In genomic region chr4:776743-777441, GRCh38 we compare ENCODE assay signal across 24 cellular contexts. TPM values are rescaled to one million over a fixed set of nuclear protein-coding genes. Genes with fewer than 3 reads are reported as not detected.
DNase-seq lines count a peak whose midpoint lies in the region; ATAC-seq, FAIRE-seq and TF ChIP-seq lines count a peak whose summit lies in the region.
"Had no signal": no experiment of that assay in that cellular context is flagged by ENCODE, and none has a peak within 500 bp of the region (broad histone marks: within the 10 kb centered on the region; RNA-seq: fewer than 3 reads in every experiment).

No MANE protein-coding gene starts in this region.

- H3K79me2 ChIP-seq in SK-N-SH (ENCODE audit: insufficient read depth) = peaks cover 96% of the 10 kb centered on the region
- peaks cover 98% of the 10 kb centered on the region for H3K79me2 ChIP-seq in astrocyte (ENCODE audit: insufficient read depth, low read length)
- H3K79me2 ChIP-seq in smooth muscle cell (ENCODE audit: low read depth) = peaks cover 90% of the 10 kb centered on the region

- no peaks in the 10 kb centered on the region for H3K9me3 Mint-ChIP-seq in Caco-2 (ENCODE audit: unreplicated experiment)
- H3K9me3 Mint-ChIP-seq in astrocyte (ENCODE audit: unreplicated experiment) = peaks cover 3% of the 10 kb centered on the region
- H3K9me3 Mint-ChIP-seq in naive thymus-derived CD4-positive, alpha-beta T cell = peaks cover 0 to 3% (median 0%) of the 10 kb centered on the region in 11 donors
- H3K9me3 Mint-ChIP-seq in osteocyte (ENCODE audit: unreplicated experiment) = no peaks in the 10 kb centered on the region
- H3K9me3 Mint-ChIP-seq: IgD-negative memory B cell had no signal

- peak overlapping the region; percentile 75 for H3K27ac Mint-ChIP-seq in Caco-2 (ENCODE audit: unreplicated experiment)
- peak overlapping the region; percentile 64 for H3K27ac Mint-ChIP-seq in astrocyte (ENCODE audit: unreplicated experiment)
- H3K27ac Mint-ChIP-seq in naive thymus-derived CD4-positive, alpha-beta T cell = peak overlapping the region in 4 of 9 donors; percentile 7 to 78 (median 64)
- no peak overlapping the region for H3K27ac Mint-ChIP-seq in osteocyte (ENCODE audit: unreplicated experiment)

- peaks cover 89% of the 10 kb centered on the region for H3K36me3 Mint-ChIP-seq in Caco-2 (ENCODE audit: insufficient read depth, unreplicated experiment)
- peaks cover 33% of the 10 kb centered on the region for H3K36me3 Mint-ChIP-seq in astrocyte (ENCODE audit: low read depth, unreplicated experiment)
- H3K36me3 Mint-ChIP-seq in naive thymus-derived CD4-positive, alpha-beta T cell = peaks cover 7 to 41% (median 23%) of the 10 kb centered on the region in 5 donors
- H3K36me3 Mint-ChIP-seq in osteocyte (ENCODE audit: unreplicated experiment) = peaks cover 40% of the 10 kb centered on the region

- H3K9me3 ChIP-seq in SK-N-SH (no peaks in the 10 kb centered on the region), Caco-2 (no peaks in the 10 kb centered on the region), astrocyte (ENCODE audit: insufficient read depth, low read depth, low read length) (no peaks in the 10 kb centered on the region), smooth muscle cell (replicated peaks; ENCODE audit: low read depth) (no peaks in the 10 kb centered on the region)
- no peaks in the 10 kb centered on the region for H3K9me3 ChIP-seq in naive thymus-derived CD4-positive, alpha-beta T cell (ENCODE audit: control insufficient read depth in 2 of 3, low read length in 3 of 3)
- H3K9me3 ChIP-seq: colonic mucosa, HAP-1, psoas muscle, SJCRH30 had no signal

- no peak for TF ChIP-seq RAD21 in SK-N-SH (IDR thresholded peaks at IDR 0.05; ENCODE audit: low read length)

- no peak for FAIRE-seq in astrocyte (lab: Jason Lieb, UNC)
- FAIRE-seq: keratinocyte, urothelium cell line had no signal

- H3F3A ChIP-seq in SK-N-SH (replicated peaks; ENCODE audit: insufficient read depth) (peaks cover 9% of the 10 kb centered on the region), smooth muscle cell (ENCODE audit: low read depth) (peaks cover 28% of the 10 kb centered on the region)

- intact Hi-C loops in Caco-2 (cut with micrococcal nuclease; ENCODE audit: unreplicated experiment) = no loop called here
- intact Hi-C loops in naive thymus-derived CD4-positive, alpha-beta T cell (cut with micrococcal nuclease) = no loop called here

- H3K4me3 Mint-ChIP-seq in Caco-2 (ENCODE audit: unreplicated experiment) (no peak overlapping the region), astrocyte (ENCODE audit: unreplicated experiment) (no peak overlapping the region), osteocyte (ENCODE audit: unreplicated experiment) (no peak overlapping the region)
- peak overlapping the region in 8 of 10 donors; percentile 10 to 75 (median 42) for H3K4me3 Mint-ChIP-seq in naive thymus-derived CD4-positive, alpha-beta T cell
- H3K4me3 Mint-ChIP-seq: WTC11 had no signal

- peaks cover 56% of the 10 kb centered on the region for H4K20me1 ChIP-seq in SK-N-SH (ENCODE audit: insufficient read depth)
- H4K20me1 ChIP-seq in astrocyte (ENCODE audit: insufficient read depth, low read length) = peaks cover 86% of the 10 kb centered on the region
- H4K20me1 ChIP-seq in smooth muscle cell (ENCODE audit: low read depth) = peaks cover 90% of the 10 kb centered on the region

- DNase-seq in SK-N-SH (no peak), Caco-2 (peak in 1 of 2 experiments; percentile 25), astrocyte (ENCODE audit: low read depth) (no peak), osteocyte (ENCODE audit: extremely low spot score, unreplicated experiment) (no peak), glomerular visceral epithelial cell (ENCODE audit: extremely low spot score) (no peak), smooth muscle cell (lab: John Stamatoyannopoulos, UW; ENCODE audit: unreplicated experiment) (no peak)
- no peak for DNase-seq in naive thymus-derived CD4-positive, alpha-beta T cell
- DNase-seq: 8988T; activated gamma-delta T cell treated with Interleukin-2 at 50 U/mL for 16 hours; colonic mucosa; DMS153; MM.1S; NCI-H1694 treated with DMSO at 0.1 percent for 48 hours; SJCRH30; stimulated activated CD4-positive, alpha-beta T cell treated with anti-CD3 and anti-CD28 coated beads, Interleukin-2, amount 100 ng/mL, for 48 hours had no signal

- H3K27me3 ChIP-seq in SK-N-SH (ENCODE audit: insufficient read depth) (no peaks in the 10 kb centered on the region), Caco-2 (replicated peaks; ENCODE audit: control insufficient read depth, insufficient read depth, low read length) (no peaks in the 10 kb centered on the region), astrocyte (ENCODE audit: insufficient read depth, low read length) (no peaks in the 10 kb centered on the region), smooth muscle cell (ENCODE audit: low read depth) (no peaks in the 10 kb centered on the region)
- no peaks in the 10 kb centered on the region for H3K27me3 ChIP-seq in naive thymus-derived CD4-positive, alpha-beta T cell (ENCODE audit: control insufficient read depth in 2 of 2, insufficient read depth in 2 of 2, low read length in 2 of 2)
- H3K27me3 ChIP-seq: colonic mucosa, hepatocyte, SJCRH30 had no signal

- TF ChIP-seq CTCF in SK-N-SH (IDR thresholded peaks at IDR 0.05) (no peak), Caco-2 (IDR thresholded peaks at IDR 0.05; ENCODE audit: insufficient read depth in 1 of 2, low read depth in 1 of 2, low read length in 1 of 2, severe bottlenecking in 1 of 2, unreplicated experiment in 1 of 2) (no peak), astrocyte (IDR thresholded peaks at IDR 0.05; ENCODE audit: insufficient read depth, low read depth, low read length) (no peak), osteocyte (IDR thresholded peaks at IDR 0.05) (no peak), smooth muscle cell (IDR thresholded peaks at IDR 0.05; ENCODE audit: borderline replicate concordance, insufficient read depth, poor library complexity, severe bottlenecking) (no peak)

- CTCF ChIA-PET in SK-N-SH (lab: Yijun Ruan, JAX) = interaction anchor here (1.7 kb wide), 1 partner anchor 34 kb away, joined by 9 read pairs; no protein-coding TSS in a partner anchor
- CTCF ChIA-PET in Caco-2 (lab: Charles Lee) = no interaction called here
- CTCF ChIA-PET in naive thymus-derived CD4-positive, alpha-beta T cell (lab: Charles Lee) = no interaction called here

- H3K36me3 ChIP-seq in SK-N-SH (replicated peaks in 1 of 2; ENCODE audit: control insufficient read depth in 1 of 2, insufficient read depth in 2 of 2, low read length in 1 of 2) (peaks cover 29 to 48% of the 10 kb centered on the region in 2 experiments), Caco-2 (ENCODE audit: control insufficient read depth, insufficient read depth, low read length) (peaks cover 4% of the 10 kb centered on the region), astrocyte (ENCODE audit: insufficient read depth, low read length) (peaks cover 27% of the 10 kb centered on the region), smooth muscle cell (ENCODE audit: low read depth) (no peaks in the 10 kb centered on the region)
- peaks cover 3 to 31% (median 5%) of the 10 kb centered on the region in 3 experiments for H3K36me3 ChIP-seq in naive thymus-derived CD4-positive, alpha-beta T cell (ENCODE audit: control insufficient read depth in 2 of 3, insufficient read depth in 3 of 3, low read length in 3 of 3)
- H3K36me3 ChIP-seq: colonic mucosa had no signal

- H3K27me3 Mint-ChIP-seq in Caco-2 (ENCODE audit: insufficient read depth, unreplicated experiment) (no peaks in the 10 kb centered on the region), astrocyte (ENCODE audit: low read depth, unreplicated experiment) (no peaks in the 10 kb centered on the region), osteocyte (ENCODE audit: unreplicated experiment) (no peaks in the 10 kb centered on the region)
- H3K27me3 Mint-ChIP-seq in naive thymus-derived CD4-positive, alpha-beta T cell = peaks cover 0 to 3% (median 0%) of the 10 kb centered on the region in 5 donors
- H3K27me3 Mint-ChIP-seq: IgD-negative memory B cell had no signal

- H3K4me1 Mint-ChIP-seq in Caco-2 (ENCODE audit: low read depth, unreplicated experiment) (peaks cover 6% of the 10 kb centered on the region), astrocyte (ENCODE audit: low read depth, unreplicated experiment) (peaks cover 28% of the 10 kb centered on the region), osteocyte (ENCODE audit: unreplicated experiment) (peaks cover 36% of the 10 kb centered on the region)
- peaks cover 47 to 71% (median 59%) of the 10 kb centered on the region in 7 donors for H3K4me1 Mint-ChIP-seq in naive thymus-derived CD4-positive, alpha-beta T cell

- WGBS in SK-N-SH (ENCODE audit: low lambda C conversion rate) = 98% methylated on average over 9 of the region's 9 CpGs
- 97% methylated on average over 9 of the region's 9 CpGs for WGBS in smooth muscle cell (ENCODE audit: low lambda C conversion rate)

- no peaks in the 10 kb centered on the region for H3K9me2 ChIP-seq in SK-N-SH

- H2AFZ ChIP-seq in SK-N-SH (ENCODE audit: low read depth) = no peak overlapping the region
- H2AFZ ChIP-seq in astrocyte (ENCODE audit: low read depth, low read length) = no peak overlapping the region
- no peak overlapping the region for H2AFZ ChIP-seq in smooth muscle cell (ENCODE audit: low read depth)
- H2AFZ ChIP-seq: hepatocyte had no signal

- POLR2A ChIA-PET in SK-N-SH (lab: Yijun Ruan, JAX) (no interaction called here), Caco-2 (lab: Charles Lee) (no interaction called here)
- POLR2A ChIA-PET in naive thymus-derived CD4-positive, alpha-beta T cell (lab: Charles Lee) = no interaction called here

- no peak for ATAC-seq in SK-N-SH treated with all-trans-retinoic acid at 6 μM for 48 hours
- no peak for ATAC-seq in naive thymus-derived CD4-positive, alpha-beta T cell
- ATAC-seq: psoas muscle, WTC11 had no signal

- H3K27ac ChIP-seq in SK-N-SH (ENCODE audit: low read depth in 2 of 2, low read length in 1 of 2) (no peak overlapping the region), astrocyte (ENCODE audit: low read depth, low read length) (no peak overlapping the region), smooth muscle cell (ENCODE audit: low read depth) (no peak overlapping the region)
- H3K27ac ChIP-seq in naive thymus-derived CD4-positive, alpha-beta T cell (ENCODE audit: low read depth, low read length) = no peak overlapping the region
- H3K27ac ChIP-seq: colonic mucosa, hepatocyte, psoas muscle, SJCRH30 had no signal

- TF ChIP-seq EP300 in SK-N-SH (IDR thresholded peaks at IDR 0.05; ENCODE audit: borderline replicate concordance in 1 of 2, low read depth in 1 of 2, low read length in 1 of 2) = no peak

- H3K4me1 ChIP-seq in SK-N-SH (ENCODE audit: control insufficient read depth in 1 of 2, insufficient read depth in 2 of 2, low read depth in 1 of 2, low read length in 1 of 2) = peaks cover 6 to 18% of the 10 kb centered on the region in 2 experiments; a peak in 2 of 4 replicates
- H3K4me1 ChIP-seq in Caco-2 = peaks cover 5% of the 10 kb centered on the region; the same call in 1 of the 2 replicates
- H3K4me1 ChIP-seq in astrocyte (ENCODE audit: insufficient read depth, low read length) = peaks cover 6% of the 10 kb centered on the region
- peaks cover 31 to 32% of the 10 kb centered on the region in 2 donors for H3K4me1 ChIP-seq in naive thymus-derived CD4-positive, alpha-beta T cell (ENCODE audit: control insufficient read depth in 2 of 2, insufficient read depth in 2 of 2, low read length in 2 of 2)
- H3K4me1 ChIP-seq in smooth muscle cell (ENCODE audit: low read depth) = peaks cover 9% of the 10 kb centered on the region
- H3K4me1 ChIP-seq: colonic mucosa had no signal

- H3K4me2 ChIP-seq in SK-N-SH = no peak overlapping the region
- no peak overlapping the region for H3K4me2 ChIP-seq in astrocyte (ENCODE audit: low read length)
- H3K4me2 ChIP-seq in smooth muscle cell = no peak overlapping the region
- H3K4me2 ChIP-seq: hepatocyte had no signal

- H3K4me3 ChIP-seq in SK-N-SH (ENCODE audit: low read depth in 2 of 2, low read length in 1 of 2) (no peak overlapping the region), Caco-2 (ENCODE audit: low read depth, low read length) (no peak overlapping the region), astrocyte (ENCODE audit: insufficient read depth, low read depth, low read length) (no peak overlapping the region), smooth muscle cell (no peak overlapping the region)
- no peak overlapping the region for H3K4me3 ChIP-seq in naive thymus-derived CD4-positive, alpha-beta T cell (ENCODE audit: low read length)
- H3K4me3 ChIP-seq: colonic mucosa, HAP-1, hepatocyte, psoas muscle, SJCRH30 had no signal

- no TSS peak for BruUV-seq in Caco-2 (replicated peaks; lab: Mats Ljungman, UMichigan)

- H3K9ac ChIP-seq in SK-N-SH = no peak overlapping the region
- H3K9ac ChIP-seq in astrocyte (ENCODE audit: low read length) = no peak overlapping the region
- H3K9ac ChIP-seq in smooth muscle cell (ENCODE audit: low read depth) = no peak overlapping the region

RNA-seq across cellular contexts. Expression of gene CPLX1, which starts 49.0 kb away (rescaled TPM):
- polyA plus RNA-seq in SK-N-SH (2012; rRNA removed) (0.56 and 0.65 TPM in 2 replicates), smooth muscle cell (not detected in 2 replicates)
- polyA plus RNA-seq in SK-N-SH (2012; cell fraction: cytosol; rRNA removed) = 0.86 and 1.2 TPM in 2 replicates
- polyA plus RNA-seq in SK-N-SH (2012; cell fraction: nucleus; rRNA removed) = 0.66 and 1.7 TPM in 2 replicates
- total RNA-seq in Caco-2 (2022) (20.5 and 20.9 TPM in 2 replicates), astrocyte (0.41 and 1.9 TPM in 2 replicates), osteocyte (not detected in 2 replicates), smooth muscle cell (0.58 TPM in 1 of 2 replicates, not detected in the other)
- 1 to 10 TPM in 2 of 5 experiments, under 1 TPM in 2, not detected in 1; 0.22 to 1.9 (median 1.1) TPM for total RNA-seq in naive thymus-derived CD4-positive, alpha-beta T cell
- polyA plus RNA-seq in naive thymus-derived CD4-positive, alpha-beta T cell = under 1 TPM; 0.17 to 0.35 TPM
- total RNA-seq: skeletal muscle tissue had no signal
- polyA plus RNA-seq: IgD-negative memory B cell had no signal

Comparison
In these comparisons a context has a peak if more than half of its experiments do, and no peak if none do; other contexts are left out.
1. H3K4me3 Mint-ChIP-seq: peak in naive thymus-derived CD4-positive, alpha-beta T cell (8 of 10); none in Caco-2 (single experiment), astrocyte (single experiment) and osteocyte (single experiment).